In the genomic region with DNA sequence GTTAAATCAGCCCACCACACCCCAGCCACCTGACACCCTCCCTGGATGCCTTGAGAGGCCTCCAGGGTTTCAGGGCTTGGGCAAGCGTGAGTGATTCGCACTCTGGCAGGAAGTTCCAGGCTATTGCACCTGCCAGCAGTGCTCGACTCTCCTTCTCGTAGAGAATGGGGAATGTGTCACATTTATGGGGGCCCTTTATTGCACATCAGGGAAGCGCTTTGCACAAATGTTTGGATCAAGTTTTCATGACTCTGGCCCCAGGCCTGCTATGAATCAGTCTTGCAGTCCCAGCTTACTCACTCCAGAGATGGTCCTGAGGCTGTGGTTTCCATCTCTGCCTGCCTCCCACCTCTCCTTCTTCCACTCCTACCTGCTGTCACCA, we compare ENCODE assay signal across 12 cellular contexts.
DNase-seq lines count a peak whose midpoint lies in the region; ATAC-seq and TF ChIP-seq lines count a peak whose summit lies in the region.
"Had no signal": no experiment of that assay in that cellular context is flagged by ENCODE, and none has a peak within 500 bp of the region (broad histone marks: within the 10 kb centered on the region; RNA-seq: fewer than 3 reads in every experiment).

No MANE protein-coding gene starts in this region.

- no peak overlapping the region for H3K27ac Mint-ChIP-seq in mesothelial cell of epicardium

- H3K4me1 Mint-ChIP-seq in mesothelial cell of epicardium = no peaks in the 10 kb centered on the region

- H3K27ac ChIP-seq in GM23248 (peak overlapping the region; percentile 31; the same call in 1 of the 2 replicates), RWPE1 (no peak overlapping the region), smooth muscle cell (ENCODE audit: low read depth) (peak overlapping the region; percentile 38)

- in situ Hi-C loops in GM23248 (cut with MboI) = no loop called here

- H3K9me3 Mint-ChIP-seq in mesothelial cell of epicardium = no peaks in the 10 kb centered on the region

- H3K9me2 ChIP-seq in GM23248 (ENCODE audit: insufficient read depth) = no peaks in the 10 kb centered on the region

- no peak overlapping the region for H3K9ac ChIP-seq in GM23248
- no peak overlapping the region for H3K9ac ChIP-seq in smooth muscle cell (ENCODE audit: low read depth)

- H3K4me1 ChIP-seq in GM23248 (ENCODE audit: insufficient read depth) = peaks cover 17% of the 10 kb centered on the region; the same call in 1 of the 2 replicates
- H3K4me1 ChIP-seq in smooth muscle cell (ENCODE audit: low read depth) = no peaks in the 10 kb centered on the region
- H3K4me1 ChIP-seq: HAP-1 had no signal

- ATAC-seq in GM21529 (IDR thresholded peaks at IDR 0.05; ENCODE audit: unreplicated experiment) = no peak

- DNase-seq in GM23248 = peak; percentile 90
- peak; percentile 76 for DNase-seq in RWPE1 (ENCODE audit: low spot score)
- DNase-seq in fibroblast of the conjunctiva (ENCODE audit: low read depth) = peak; percentile 40
- no peak for DNase-seq in smooth muscle cell (lab: John Stamatoyannopoulos, UW; ENCODE audit: unreplicated experiment)
- DNase-seq in activated CD8-positive, alpha-beta memory T cell treated with anti-CD3 and anti-CD28 coated beads, Interleukin-2, amount 50 U/mL, for 4 hours = no peak
- DNase-seq in mesothelial cell of epicardium (ENCODE audit: low spot score in 2 of 2, unreplicated experiment in 2 of 2) = no peak
- no peak for DNase-seq in HuH-7 (ENCODE audit: low spot score)
- DNase-seq: activated CD4-positive, alpha-beta T cell treated with anti-CD3 and anti-CD28 coated beads, Interleukin-2, amount 50 U/mL, for 48 hours; activated naive CD4-positive, alpha-beta T cell treated with anti-CD3 and anti-CD28 coated beads, Interleukin-2, amount 50 U/mL, for 16 hours; small intestine had no signal

- no peaks in the 10 kb centered on the region for H3K27me3 ChIP-seq in GM23248 (replicated peaks; ENCODE audit: insufficient read depth)
- H3K27me3 ChIP-seq in smooth muscle cell (ENCODE audit: low read depth) = no peaks in the 10 kb centered on the region

- H3K9me3 ChIP-seq in GM23248 (ENCODE audit: low read depth) (no peaks in the 10 kb centered on the region), smooth muscle cell (replicated peaks; ENCODE audit: low read depth) (no peaks in the 10 kb centered on the region)

- H3K79me2 ChIP-seq in GM23248 (ENCODE audit: insufficient read depth) (no peaks in the 10 kb centered on the region), smooth muscle cell (ENCODE audit: low read depth) (no peaks in the 10 kb centered on the region)

- H3F3A ChIP-seq in GM23248 (ENCODE audit: insufficient read depth) (peaks cover 20% of the 10 kb centered on the region), smooth muscle cell (ENCODE audit: low read depth) (no peaks in the 10 kb centered on the region)

- H3K4me3 ChIP-seq in GM23248 (no peak overlapping the region), smooth muscle cell (no peak overlapping the region)
- H3K4me3 ChIP-seq: HAP-1 had no signal

- no peaks in the 10 kb centered on the region for H3K36me3 ChIP-seq in GM23248 (ENCODE audit: low read depth)
- no peaks in the 10 kb centered on the region for H3K36me3 ChIP-seq in smooth muscle cell (ENCODE audit: low read depth)
- H3K36me3 ChIP-seq: HAP-1 had no signal

- CTCF ChIA-PET in RWPE1 (lab: Yijun Ruan, JAX) = interaction anchor here (0.5 to 0.6 kb wide), 2 partner anchors 11 to 24 kb away, joined by 4 to 6 read pairs; no protein-coding TSS in a partner anchor

- H3K36me3 Mint-ChIP-seq in mesothelial cell of epicardium = no peaks in the 10 kb centered on the region

- H3K4me3 Mint-ChIP-seq in mesothelial cell of epicardium = no peak overlapping the region

- WGBS in GM23248 (ENCODE audit: low coverage in 1 of 2, low lambda C conversion rate in 2 of 2, missing lambda C conversion rate in 2 of 2), 2 experiments = 4 to 5% methylated on average over 5 of the region's 5 CpGs
- WGBS in smooth muscle cell (ENCODE audit: low lambda C conversion rate) = 60% methylated on average over 5 of the region's 5 CpGs

- H3K27me3 Mint-ChIP-seq in mesothelial cell of epicardium (ENCODE audit: low read depth) = peaks cover 1% of the 10 kb centered on the region

- no peak for TF ChIP-seq CTCF in RWPE1 (conservative IDR thresholded peaks at IDR 0.05; ENCODE audit: low read depth)
- no peak for TF ChIP-seq CTCF in smooth muscle cell (IDR thresholded peaks at IDR 0.05; ENCODE audit: borderline replicate concordance, insufficient read depth, poor library complexity, severe bottlenecking)
- TF ChIP-seq CTCF in mesothelial cell of epicardium (IDR thresholded peaks at IDR 0.05; ENCODE audit: unreplicated experiment) = no peak

- H2AFZ ChIP-seq in GM23248 = no peak overlapping the region
- no peak overlapping the region for H2AFZ ChIP-seq in smooth muscle cell (ENCODE audit: low read depth)

- H4K20me1 ChIP-seq in GM23248 (ENCODE audit: insufficient read depth) = no peaks in the 10 kb centered on the region
- no peaks in the 10 kb centered on the region for H4K20me1 ChIP-seq in smooth muscle cell (ENCODE audit: low read depth)

- H3K4me2 ChIP-seq in GM23248 (ENCODE audit: unreplicated experiment) = no peak overlapping the region
- no peak overlapping the region for H3K4me2 ChIP-seq in smooth muscle cell

- POLR2A ChIA-PET in RWPE1 (lab: Yijun Ruan, JAX; ENCODE audit: low non-redundant PET) = no interaction called here

Comparison
In these comparisons a context has a peak if more than half of its experiments do, and no peak if none do; other contexts are left out.
1. DNase-seq: peak in GM23248 (single experiment), RWPE1 (single experiment) and fibroblast of the conjunctiva (single experiment); none in smooth muscle cell (single experiment), activated CD8-positive, alpha-beta memory T cell treated with anti-CD3 and anti-CD28 coated beads, Interleukin-2, amount 50 U/mL, for 4 hours (single experiment), mesothelial cell of epicardium (0 of 2) and HuH-7 (single experiment).